8 cellular contexts compared by ENCODE assay signal in genomic region chr16:49876716-49877129, GRCh38. TPM values are rescaled to one million over a fixed set of nuclear protein-coding genes. Genes with fewer than 3 reads are reported as not detected.
DNase-seq lines count a peak whose midpoint lies in the region; ATAC-seq and TF ChIP-seq lines count a peak whose summit lies in the region.

No MANE protein-coding gene starts in this region.

- no peak overlapping the region for H2AFZ ChIP-seq in osteoblast (ENCODE audit: low read length)

- ATAC-seq in GM19452 (IDR thresholded peaks at IDR 0.05; ENCODE audit: unreplicated experiment) (no peak), GM21526 (IDR thresholded peaks at IDR 0.05; ENCODE audit: low FRiP score, unreplicated experiment) (no peak), GM18498 (IDR thresholded peaks at IDR 0.05; ENCODE audit: unreplicated experiment) (no peak)

- H3K27me3 ChIP-seq in BE2C (no peaks in the 10 kb centered on the region), HAP-1 (ENCODE audit: low read depth) (no peaks in the 10 kb centered on the region), osteoblast (ENCODE audit: insufficient read depth, low read length) (peaks cover 12% of the 10 kb centered on the region)

- H3K36me3 ChIP-seq in BE2C (no peaks in the 10 kb centered on the region), HAP-1 (replicated peaks) (no peaks in the 10 kb centered on the region), osteoblast (ENCODE audit: insufficient read depth, low read length) (no peaks in the 10 kb centered on the region)

- TF ChIP-seq CTCF in BE2C (IDR thresholded peaks at IDR 0.05; ENCODE audit: low read depth, low read length) (peak; percentile 29), WI38 (IDR thresholded peaks at IDR 0.05; ENCODE audit: low read depth, low read length) (peak; percentile 45), osteoblast (IDR thresholded peaks at IDR 0.05; ENCODE audit: extremely low read depth, low read depth, low read length) (peak; percentile 61)

- in situ Hi-C loops in HAP-1 (cut with MboI; ENCODE audit: low sequenced_read_pairs), result no loop called here

- no peak overlapping the region for H3K4me2 ChIP-seq in osteoblast (ENCODE audit: insufficient read depth, low read length)

- H3K9me3 ChIP-seq in BE2C (no peaks in the 10 kb centered on the region), HAP-1 (no peaks in the 10 kb centered on the region), osteoblast (ENCODE audit: low read depth, low read length) (no peaks in the 10 kb centered on the region)

- DNase-seq in BE2C (peak; percentile 34), HAP-1 (ENCODE audit: low spot score in 2 of 2) (peak; percentile 60 to 87), fibroblast of the conjunctiva (ENCODE audit: low read depth) (peak; percentile 12), osteoblast (ENCODE audit: insufficient read length, low spot score, missing footprints) (peak; percentile 98)

- H3K4me1 ChIP-seq in BE2C (no peaks in the 10 kb centered on the region), HAP-1 (peaks cover 8% of the 10 kb centered on the region), osteoblast (ENCODE audit: insufficient read depth, low read length) (no peaks in the 10 kb centered on the region)

- no peaks in the 10 kb centered on the region for H4K20me1 ChIP-seq in osteoblast (ENCODE audit: insufficient read depth, low read length)

- no peak overlapping the region for H3K27ac ChIP-seq in osteoblast (ENCODE audit: low read depth, low read length)

- H3K79me2 ChIP-seq in osteoblast (ENCODE audit: insufficient read depth, low read length), result no peaks in the 10 kb centered on the region

- H3K4me3 ChIP-seq in BE2C (ENCODE audit: low read depth, low read length), result no peak overlapping the region
- peak overlapping the region; percentile 11 for H3K4me3 ChIP-seq in HAP-1
- no peak overlapping the region for H3K4me3 ChIP-seq in WI38 (ENCODE audit: low read depth, low read length)
- no peak overlapping the region for H3K4me3 ChIP-seq in osteoblast (ENCODE audit: insufficient read depth, low read length)

RNA-seq across cellular contexts. Expression of gene ZNF423, which starts 20.8 kb away (rescaled TPM):
- 8.5 TPM for polyA plus RNA-seq in BE2C (2012; ENCODE audit: insufficient read depth, insufficient read length, low read depth)
- 11.6 and 18.3 TPM in 2 replicates for total RNA-seq in osteoblast

Comparison
In these comparisons a context has a peak if more than half of its experiments do, and no peak if none do; other contexts are left out.
1. DNase-seq: peak in every context shown above with its lines; median percentile 98 in osteoblast; 74 in HAP-1; 34 in BE2C; 12 in fibroblast of the conjunctiva.